In genomic region chr2:71460595-71461303, GRCh38 we compare ENCODE assay signal across 7 cellular contexts. TPM values are rescaled to one million over a fixed set of nuclear protein-coding genes. Genes with fewer than 3 reads are reported as not detected.
DNase-seq lines count a peak whose midpoint lies in the region; ATAC-seq and TF ChIP-seq lines count a peak whose summit lies in the region.

No MANE protein-coding gene starts in this region.

- peak; percentile 14 for TF ChIP-seq CTCF in GM13977 (IDR thresholded peaks at IDR 0.05; ENCODE audit: extremely low read depth, insufficient read depth, missing control alignments)
- peak; percentile 60 for TF ChIP-seq CTCF in PC-9 (conservative IDR thresholded peaks at IDR 0.05)
- peak; percentile 67 for TF ChIP-seq CTCF in foreskin keratinocyte (conservative IDR thresholded peaks at IDR 0.05)
- TF ChIP-seq CTCF in gastrocnemius medialis (IDR thresholded peaks at IDR 0.05 in 4 of 5, conservative IDR thresholded peaks at IDR 0.05 in 1 of 5) = peak; percentile 53 to 74 (median 58)

- H3K36me3 Mint-ChIP-seq in T-cell = no peaks in the 10 kb centered on the region

- DNase-seq in GM13977 (ENCODE audit: low spot score) (no peak), PC-9 (no peak), foreskin keratinocyte (no peak), gastrocnemius medialis (peak in 1 of 2 donors; percentile 66), T-cell (no peak)
- no peak for DNase-seq in stimulated activated naive CD4-positive, alpha-beta T cell treated with Interleukin-2 at 50 U/mL for 16 hours (lab: John Stamatoyannopoulos, UW)

- H3K4me3 ChIP-seq in PC-9 (no peak overlapping the region), gastrocnemius medialis (no peak overlapping the region)

- intact Hi-C loops in PC-9 (cut with micrococcal nuclease; ENCODE audit: unreplicated experiment) = no loop called here
- intact Hi-C loops in gastrocnemius medialis (cut with DNase I; ENCODE audit: low total_unique reads) = loop anchor here (1.0 kb wide), 1 partner anchor 50 kb away; no protein-coding TSS in a partner anchor

- H2AFZ ChIP-seq in PC-9 = no peak overlapping the region

- ATAC-seq in foreskin keratinocyte = no peak
- ATAC-seq in gastrocnemius medialis = peak; percentile 46 to 59
- ATAC-seq in HG02970 (IDR thresholded peaks at IDR 0.05; ENCODE audit: low FRiP score, unreplicated experiment) = no peak
- no peak for ATAC-seq in T-cell (replicated peaks in 1 of 4)

- peaks cover 0 to 8% (median 1%) of the 10 kb centered on the region in 3 donors for H3K4me1 Mint-ChIP-seq in T-cell

- no peak overlapping the region for H3K4me3 Mint-ChIP-seq in T-cell

- CTCF ChIA-PET in PC-9 (lab: Charles Lee) = interaction anchor here (0.6 to 0.8 kb wide), 3 partner anchors 39 to 517 kb away, joined by 4 to 5 read pairs (median 5); no protein-coding TSS in a partner anchor
- CTCF ChIA-PET in T-cell (lab: Charles Lee) = interaction anchor here in 1 of 2 donors (0.5 to 0.6 kb wide), 2 partner anchors 13 to 24 kb away, joined by 3 to 6 read pairs; no protein-coding TSS in a partner anchor

- H3K4me1 ChIP-seq in PC-9 (replicated peaks; ENCODE audit: insufficient read depth) (peaks cover 51% of the 10 kb centered on the region), foreskin keratinocyte (no peaks in the 10 kb centered on the region), gastrocnemius medialis (peaks cover 79 to 92% of the 10 kb centered on the region in 2 donors)

- H3K36me3 ChIP-seq in PC-9 (ENCODE audit: low read depth) = no peaks in the 10 kb centered on the region
- no peaks in the 10 kb centered on the region for H3K36me3 ChIP-seq in gastrocnemius medialis

- peaks cover 12 to 21% of the 10 kb centered on the region in 2 donors for H3K27me3 Mint-ChIP-seq in T-cell

- peaks cover 14% of the 10 kb centered on the region; the same call in 1 of the 2 replicates for H3K79me2 ChIP-seq in PC-9 (ENCODE audit: low read depth)

- peaks cover 37% of the 10 kb centered on the region for H3F3A ChIP-seq in PC-9 (ENCODE audit: insufficient read depth, low read depth)

- H3K9me3 ChIP-seq in PC-9 (ENCODE audit: insufficient read depth, low read depth) = no peaks in the 10 kb centered on the region; the same call in 1 of the 2 replicates
- H3K9me3 ChIP-seq in gastrocnemius medialis = no peaks in the 10 kb centered on the region

- no peak overlapping the region for H3K27ac Mint-ChIP-seq in T-cell

- no peaks in the 10 kb centered on the region for H3K27me3 ChIP-seq in PC-9 (ENCODE audit: insufficient read depth, low read depth)
- H3K27me3 ChIP-seq in foreskin keratinocyte = peaks cover 22% of the 10 kb centered on the region
- H3K27me3 ChIP-seq in gastrocnemius medialis = no peaks in the 10 kb centered on the region

- in situ Hi-C loops in GM13977 (cut with MboI; ENCODE audit: low pct_unique_long_range_greater_than_20kb, low sequenced_read_pairs, unreplicated experiment) (no loop called here), gastrocnemius medialis (cut with MboI; ENCODE audit: low sequenced_read_pairs in 4 of 4) (loop anchor here in 2 of 4 donors (5.0 to 10.0 kb wide), 2 partner anchors 47 to 54 kb away; no protein-coding TSS in a partner anchor)

- no peaks in the 10 kb centered on the region for H4K20me1 ChIP-seq in PC-9 (ENCODE audit: insufficient read depth)

- H3K27ac ChIP-seq in PC-9 (no peak overlapping the region), foreskin keratinocyte (no peak overlapping the region), gastrocnemius medialis (peak overlapping the region; percentile 56 to 99 (median 93))

- no peaks in the 10 kb centered on the region for H3K9me3 Mint-ChIP-seq in T-cell

- H3K9me2 ChIP-seq in PC-9 (ENCODE audit: insufficient read depth) = no peaks in the 10 kb centered on the region

- no peak for TF ChIP-seq POLR2A in gastrocnemius medialis (IDR thresholded peaks at IDR 0.05)

- no TSS peak for BruUV-seq in PC-9 (replicated peaks; lab: Mats Ljungman, UMichigan)

- H3K4me2 ChIP-seq in PC-9 = no peak overlapping the region; the same call in 1 of the 2 replicates

- POLR2A ChIA-PET in PC-9 (lab: Charles Lee; ENCODE audit: unreplicated experiment) (no interaction called here), T-cell (lab: Charles Lee) (no interaction called here)

RNA-seq across cellular contexts. Expression of gene DYSF, which starts 7.4 kb away (rescaled TPM):
- total RNA-seq in PC-9 (2021) (10.6 and 12.2 TPM in 2 replicates), foreskin keratinocyte (0.56 and 0.82 TPM in 2 replicates), gastrocnemius medialis (100 to 1,000 TPM in 2 of 4 donors, 10 to 100 TPM in 2; 40.7 to 267 (median 153) TPM), T-cell (1 to 10 TPM in 3 of 5 donors, under 1 TPM in 2; 0.56 to 3.4 (median 1.9) TPM)
- polyA plus RNA-seq in foreskin keratinocyte = 0.52 and 0.57 TPM in 2 replicates

Comparison
In these comparisons a context has a peak if more than half of its experiments do, and no peak if none do; other contexts are left out.
1. CTCF ChIP-seq: peak in every context shown above with its lines; median percentile 67 in foreskin keratinocyte; 60 in PC-9; 58 in gastrocnemius medialis; 14 in GM13977.
2. H3K27ac ChIP-seq: peak in gastrocnemius medialis (4 of 4); none in PC-9 (single experiment) and foreskin keratinocyte (single experiment).
3. ATAC-seq: peak in gastrocnemius medialis (2 of 2); none in foreskin keratinocyte (single experiment), HG02970 (single experiment) and T-cell (0 of 4).